2 cellular contexts compared by ENCODE assay signal in genomic region chr10:32326680-32327363, GRCh38.
TF ChIP-seq lines count a peak whose summit lies in the region.

No MANE protein-coding gene starts in this region.

TF ChIP-seq in GM23338, 12 proteins besides CTCF, POLR2A, EP300 and RAD21:
- TF ChIP-seq REST (IDR thresholded peaks at IDR 0.05; ENCODE audit: unreplicated experiment) (no peak), ETS1 (IDR thresholded peaks at IDR 0.05) (no peak), ZNF114 (CRISPR knock-in tag; IDR thresholded peaks at IDR 0.05) (no peak), STAT1 (IDR thresholded peaks at IDR 0.05; ENCODE audit: unreplicated experiment) (no peak), ZNF331 (CRISPR knock-in tag; IDR thresholded peaks at IDR 0.05; ENCODE audit: low read depth) (no peak), NANOG (IDR thresholded peaks at IDR 0.05; ENCODE audit: borderline replicate concordance) (no peak), POLR2AphosphoS5 (IDR thresholded peaks at IDR 0.05; ENCODE audit: low read depth) (no peak), ZNF462 (CRISPR knock-in tag; IDR thresholded peaks at IDR 0.05) (no peak), JUNB (IDR thresholded peaks at IDR 0.05; ENCODE audit: unreplicated experiment) (no peak), EZH2phosphoT487 (IDR thresholded peaks at IDR 0.05; ENCODE audit: unreplicated experiment) (no peak), CREB1 (CRISPR knock-in tag; IDR thresholded peaks at IDR 0.05; ENCODE audit: low read depth) (no peak), EZH2 (IDR thresholded peaks at IDR 0.05; ENCODE audit: low read depth, unreplicated experiment) (no peak)

TF ChIP-seq in HepG2, 621 proteins besides CTCF, POLR2A, EP300 and RAD21:
- TF ChIP-seq ZNF766 (CRISPR knock-in tag; IDR thresholded peaks at IDR 0.05; ENCODE audit: borderline replicate concordance) (no peak), ZNF430 (CRISPR knock-in tag; IDR thresholded peaks at IDR 0.05) (no peak), ZNF567 (CRISPR knock-in tag; IDR thresholded peaks at IDR 0.05; ENCODE audit: borderline replicate concordance) (no peak), SOX13 (IDR thresholded peaks at IDR 0.05) (no peak), SOX13 (CRISPR knock-in tag; conservative IDR thresholded peaks at IDR 0.05 in 1 of 2, IDR thresholded peaks at IDR 0.05 in 1 of 2) (no peak), HNF1B (CRISPR knock-in tag; IDR thresholded peaks at IDR 0.05) (no peak), ZNF547 (CRISPR knock-in tag; IDR thresholded peaks at IDR 0.05) (no peak), MTA1 (CRISPR knock-in tag; IDR thresholded peaks at IDR 0.05; ENCODE audit: borderline replicate concordance) (no peak), ZNF687 (CRISPR knock-in tag; IDR thresholded peaks at IDR 0.05) (no peak), CC2D1A (CRISPR knock-in tag; IDR thresholded peaks at IDR 0.05) (no peak), REXO4 (CRISPR knock-in tag; IDR thresholded peaks at IDR 0.05; ENCODE audit: borderline replicate concordance) (no peak), U2AF1 (optimal IDR thresholded peaks at IDR 0.05; ENCODE audit: low read depth, low read length) (no peak), NAIF1 (CRISPR knock-in tag; IDR thresholded peaks at IDR 0.05; ENCODE audit: borderline replicate concordance) (no peak), MED13 (CRISPR knock-in tag; IDR thresholded peaks at IDR 0.05) (no peak), ZNF562 (CRISPR knock-in tag; IDR thresholded peaks at IDR 0.05; ENCODE audit: borderline replicate concordance) (no peak)
